ENCODE assay signal across 9 cellular contexts in the genomic region with DNA sequence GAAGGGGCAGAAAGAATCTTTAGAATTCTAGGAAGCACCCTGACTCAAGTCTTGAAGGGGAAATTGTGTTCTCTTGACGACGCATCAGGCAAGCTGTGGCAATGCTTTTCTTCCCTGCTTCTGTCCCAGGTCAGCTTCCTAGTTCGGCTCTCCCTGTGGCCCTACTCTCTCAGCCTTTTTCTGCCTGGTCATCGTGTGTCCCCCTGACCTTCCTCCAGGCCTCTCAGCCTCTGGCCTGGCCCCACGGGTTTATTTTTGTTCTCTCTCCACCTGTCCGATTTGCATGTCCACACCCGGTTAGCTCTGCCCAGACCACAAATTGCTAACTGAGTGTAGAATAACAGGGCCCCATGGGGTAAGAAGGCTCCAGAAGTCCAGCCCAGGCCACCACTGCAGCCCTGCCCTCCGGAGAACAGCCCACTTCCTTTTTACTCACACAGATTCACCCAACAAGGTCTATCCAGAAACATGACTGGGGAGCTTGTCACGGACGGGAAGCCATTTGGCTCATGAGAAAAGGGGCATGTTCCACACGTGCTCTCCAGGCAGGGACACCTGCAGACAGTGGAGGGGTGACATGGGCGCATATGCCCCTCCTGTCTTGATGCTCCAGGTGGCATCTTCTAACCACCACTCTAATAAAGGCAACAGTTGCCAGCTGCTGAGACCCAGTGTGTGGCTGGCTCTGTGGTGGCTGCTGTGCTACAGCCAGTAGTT. TPM values are rescaled to one million over a fixed set of nuclear protein-coding genes. Genes with fewer than 3 reads are reported as not detected.
A peak's percentile ranks its signal among the peaks of the same experiment; 100 is the strongest.
DNase-seq lines count a peak whose midpoint lies in the region; ATAC-seq and TF ChIP-seq lines count a peak whose summit lies in the region.
"Had no signal": no experiment of that assay in that cellular context is flagged by ENCODE, and none has a peak within 500 bp of the region (broad histone marks: within the 10 kb centered on the region; RNA-seq: fewer than 3 reads in every experiment).

No MANE protein-coding gene starts in this region.

- no peak for DNase-seq in activated T-helper 1 cell treated with anti-CD3 and anti-CD28 coated beads, Interleukin-12 subunit alpha, Interleukin-12 subunit beta, Interleukin-2, Interleukin-4 antibody, amounts not matched to agents 30 ng/mL and 10 ng/mL and 1 ng/mL, durations not matched to agents 14 hours and 24 hours and 36 hours (ENCODE audit: low spot score)
- no peak for DNase-seq in uterus
- DNase-seq in activated CD4-positive, alpha-beta T cell treated with anti-CD3 and anti-CD28 coated beads, Interleukin-2, amount 50 U/mL, for 4 hours, result no peak
- no peak for DNase-seq in NCI-H446 (lab: John Stamatoyannopoulos, UW)
- no peak for DNase-seq in activated gamma-delta T cell treated with Interleukin-2 at 50 U/mL for 16 hours

- peaks cover 4% of the 10 kb centered on the region; the same call in 1 of the 2 replicates for H4K20me1 ChIP-seq in DOHH2 (ENCODE audit: control insufficient read depth, insufficient read depth, low read depth, low read length)

- no peaks in the 10 kb centered on the region for H3K36me3 Mint-ChIP-seq in activated T-helper 1 cell treated with anti-CD3 and anti-CD28 coated beads, Interleukin-12 subunit alpha, Interleukin-12 subunit beta, Interleukin-2, Interleukin-4 antibody, amounts not matched to agents 30 ng/mL and 10 ng/mL and 1 ng/mL, durations not matched to agents 14 hours and 24 hours and 36 hours (ENCODE audit: low read depth)

- H3K9me3 Mint-ChIP-seq in activated T-helper 1 cell treated with anti-CD3 and anti-CD28 coated beads, Interleukin-12 subunit alpha, Interleukin-12 subunit beta, Interleukin-2, Interleukin-4 antibody, amounts not matched to agents 30 ng/mL and 10 ng/mL and 1 ng/mL, durations not matched to agents 14 hours and 24 hours and 36 hours, result no peaks in the 10 kb centered on the region

- H3K4me1 ChIP-seq in DOHH2 (ENCODE audit: control insufficient read depth, low read length) (peaks cover 90% of the 10 kb centered on the region), uterus (no peaks in the 10 kb centered on the region)
- H3K4me1 ChIP-seq: pancreas had no signal

- ATAC-seq in GM19351 (IDR thresholded peaks at IDR 0.05; ENCODE audit: unreplicated experiment), result peak; percentile 68
- peak; percentile 53 for ATAC-seq in HG03159 (IDR thresholded peaks at IDR 0.05; ENCODE audit: unreplicated experiment)
- ATAC-seq: pancreas had no signal

- H3K4me3 ChIP-seq in DOHH2 (ENCODE audit: low read length) (peak overlapping the region; percentile 86), uterus (no peak overlapping the region)
- H3K4me3 ChIP-seq: pancreas had no signal

- H3K27ac ChIP-seq in DOHH2 (ENCODE audit: low read depth, low read length) (peak overlapping the region; percentile 98), uterus (no peak overlapping the region)
- H3K27ac ChIP-seq: pancreas had no signal

- no peaks in the 10 kb centered on the region for H3K27me3 ChIP-seq in DOHH2 (ENCODE audit: control insufficient read depth, low read length)
- H3K27me3 ChIP-seq in uterus, result no peaks in the 10 kb centered on the region
- H3K27me3 ChIP-seq: pancreas had no signal

- intact Hi-C loops in activated T-helper 1 cell treated with anti-CD3 and anti-CD28 coated beads, Interleukin-12 subunit alpha, Interleukin-12 subunit beta, Interleukin-2, Interleukin-4 antibody, amounts not matched to agents 30 ng/mL and 10 ng/mL and 1 ng/mL, durations not matched to agents 14 hours and 24 hours and 36 hours (cut with micrococcal nuclease), result no loop called here
- intact Hi-C loops in uterus (cut with DNase I; ENCODE audit: low total_unique reads), result no loop called here

- TF ChIP-seq CTCF in DOHH2 (IDR thresholded peaks at IDR 0.05; ENCODE audit: low read depth, low read length, poor library complexity, severe bottlenecking) (no peak), uterus (IDR thresholded peaks at IDR 0.05) (no peak)

- peaks cover 45% of the 10 kb centered on the region for H3F3A ChIP-seq in DOHH2 (ENCODE audit: control insufficient read depth, insufficient read depth)

- peak overlapping the region; percentile 86 for H3K4me2 ChIP-seq in DOHH2 (ENCODE audit: low read length)

- H3K27me3 Mint-ChIP-seq in activated T-helper 1 cell treated with anti-CD3 and anti-CD28 coated beads, Interleukin-12 subunit alpha, Interleukin-12 subunit beta, Interleukin-2, Interleukin-4 antibody, amounts not matched to agents 30 ng/mL and 10 ng/mL and 1 ng/mL, durations not matched to agents 14 hours and 24 hours and 36 hours (ENCODE audit: insufficient read depth), result peaks cover 15% of the 10 kb centered on the region

- H3K9me3 ChIP-seq in DOHH2 (ENCODE audit: control insufficient read depth, insufficient read depth, low read length), result no peaks in the 10 kb centered on the region
- no peaks in the 10 kb centered on the region for H3K9me3 ChIP-seq in uterus
- H3K9me3 ChIP-seq: pancreas had no signal

- H3K79me2 ChIP-seq in DOHH2 (ENCODE audit: control insufficient read depth, low read length), result peaks cover 77% of the 10 kb centered on the region

- peaks cover 37% of the 10 kb centered on the region for H3K4me1 Mint-ChIP-seq in activated T-helper 1 cell treated with anti-CD3 and anti-CD28 coated beads, Interleukin-12 subunit alpha, Interleukin-12 subunit beta, Interleukin-2, Interleukin-4 antibody, amounts not matched to agents 30 ng/mL and 10 ng/mL and 1 ng/mL, durations not matched to agents 14 hours and 24 hours and 36 hours (ENCODE audit: low read depth)

- no peak overlapping the region for H3K4me3 Mint-ChIP-seq in activated T-helper 1 cell treated with anti-CD3 and anti-CD28 coated beads, Interleukin-12 subunit alpha, Interleukin-12 subunit beta, Interleukin-2, Interleukin-4 antibody, amounts not matched to agents 30 ng/mL and 10 ng/mL and 1 ng/mL, durations not matched to agents 14 hours and 24 hours and 36 hours

- no peak for TF ChIP-seq POLR2A in uterus (IDR thresholded peaks at IDR 0.05)

- H3K36me3 ChIP-seq in DOHH2 (ENCODE audit: control insufficient read depth, low read length) (peaks cover 44% of the 10 kb centered on the region), uterus (no peaks in the 10 kb centered on the region)
- H3K36me3 ChIP-seq: pancreas had no signal

- H3K9me2 ChIP-seq in DOHH2 (replicated peaks; ENCODE audit: control insufficient read depth, low read length), result no peaks in the 10 kb centered on the region

- peak overlapping the region; percentile 64 for H3K27ac Mint-ChIP-seq in activated T-helper 1 cell treated with anti-CD3 and anti-CD28 coated beads, Interleukin-12 subunit alpha, Interleukin-12 subunit beta, Interleukin-2, Interleukin-4 antibody, amounts not matched to agents 30 ng/mL and 10 ng/mL and 1 ng/mL, durations not matched to agents 14 hours and 24 hours and 36 hours

RNA-seq across cellular contexts. Expression of a gene that starts 9.8 kb away (rescaled TPM):
- 0.34 and 0.36 TPM in 2 replicates for total RNA-seq in activated T-helper 1 cell treated with anti-CD3 and anti-CD28 coated beads, Interleukin-12 subunit alpha, Interleukin-12 subunit beta, Interleukin-2, Interleukin-4 antibody, amounts not matched to agents 30 ng/mL and 10 ng/mL and 1 ng/mL, durations not matched to agents 14 hours and 24 hours and 36 hours
- 10 to 100 TPM in 3 of 4 donors, 1 to 10 TPM in 1; 7.1 to 35.5 (median 12.1) TPM for total RNA-seq in uterus
